ENCODE assay signal across 27 cellular contexts in genomic region chr15:69612112-69612511, GRCh38.
DNase-seq lines count a peak whose midpoint lies in the region; ATAC-seq and TF ChIP-seq lines count a peak whose summit lies in the region.
"Had no signal": no experiment of that assay in that cellular context is flagged by ENCODE, and none has a peak within 500 bp of the region (broad histone marks: within the 10 kb centered on the region; RNA-seq: fewer than 3 reads in every experiment).

No MANE protein-coding gene starts in this region.

- peaks cover 4% of the 10 kb centered on the region; the same call in 1 of the 2 replicates for H3K4me1 ChIP-seq in MM.1S (ENCODE audit: low read length)
- H3K4me1 ChIP-seq in SK-N-SH (ENCODE audit: control insufficient read depth in 1 of 2, insufficient read depth in 2 of 2, low read depth in 1 of 2, low read length in 1 of 2), result no peaks in the 10 kb centered on the region; a peak in 1 of 4 replicates
- H3K4me1 ChIP-seq: BLaER1, foreskin keratinocyte, HAP-1, testis had no signal

- H4K20me1 ChIP-seq in MM.1S (ENCODE audit: insufficient read depth, low read length), result no peaks in the 10 kb centered on the region
- H4K20me1 ChIP-seq in SK-N-SH (ENCODE audit: insufficient read depth), result no peaks in the 10 kb centered on the region
- H4K20me1 ChIP-seq: BLaER1 had no signal

- H2AFZ ChIP-seq in MM.1S (ENCODE audit: low read length), result no peak overlapping the region
- no peak overlapping the region for H2AFZ ChIP-seq in SK-N-SH (ENCODE audit: low read depth)

- ATAC-seq in HG02981 (IDR thresholded peaks at IDR 0.05; ENCODE audit: unreplicated experiment) (no peak), GM21381 (IDR thresholded peaks at IDR 0.05; ENCODE audit: unreplicated experiment) (no peak)
- ATAC-seq: activated T-cell treated with anti-CD3 and anti-CD28 coated beads, Interleukin-2, amount 50 U/mL, for 72 hours; foreskin keratinocyte; left lung; naive thymus-derived CD8-positive, alpha-beta T cell had no signal

- CTCF ChIA-PET in SK-N-SH (lab: Yijun Ruan, JAX), result interaction anchor here (0.7 kb wide), 1 partner anchor 254 kb away, joined by 3 read pairs; no protein-coding TSS in a partner anchor

- DNase-seq in MM.1S (peak; percentile 68), NCI-H187 treated with DMSO at 0.1 percent for 48 hours (lab: John Stamatoyannopoulos, UW) (peak; percentile 80), NCI-H82 treated with DMSO at 0.1 percent for 48 hours (lab: John Stamatoyannopoulos, UW; ENCODE audit: unreplicated experiment) (peak; percentile 6), occipital lobe (lab: John Stamatoyannopoulos, UW) (no peak), SK-N-SH (no peak)
- DNase-seq: ACHN; activated CD4-positive, alpha-beta T cell treated with anti-CD3 and anti-CD28 coated beads for 4 hours; activated naive CD4-positive, alpha-beta T cell treated with Interleukin-2 at 50 U/mL for 16 hours; activated T-cell treated with anti-CD3 and anti-CD28 coated beads, Interleukin-2, amount 50 U/mL, for 72 hours; effector memory CD4-positive, alpha-beta T cell; EL; foreskin keratinocyte; Karpas-422; left lung; midbrain; MV-4-11; naive thymus-derived CD8-positive, alpha-beta T cell; spleen; stimulated activated CD4-positive, alpha-beta T cell treated with anti-CD3 and anti-CD28 coated beads, Interleukin-4, amount 100 ng/mL, for 1 hour; stimulated activated naive CD4-positive, alpha-beta T cell treated with Interleukin-2 at 50 U/mL for 16 hours; testis had no signal

- H3K36me3 ChIP-seq in MM.1S (replicated peaks; ENCODE audit: insufficient read depth, low read length) (no peaks in the 10 kb centered on the region), SK-N-SH (replicated peaks in 1 of 2; ENCODE audit: control insufficient read depth in 1 of 2, insufficient read depth in 2 of 2, low read length in 1 of 2) (no peaks in the 10 kb centered on the region)
- H3K36me3 ChIP-seq: BLaER1, HAP-1, left lung, spleen had no signal

- H3F3A ChIP-seq in MM.1S (ENCODE audit: insufficient read depth, low read length), result no peaks in the 10 kb centered on the region
- H3F3A ChIP-seq in SK-N-SH (replicated peaks; ENCODE audit: insufficient read depth), result no peaks in the 10 kb centered on the region

- 34% methylated on average over 2 of the region's 2 CpGs for WGBS in SK-N-SH (ENCODE audit: low lambda C conversion rate)

- H3K4me3 ChIP-seq in MM.1S (ENCODE audit: low read length) (no peak overlapping the region), SK-N-SH (ENCODE audit: low read depth in 2 of 2, low read length in 1 of 2) (no peak overlapping the region)
- H3K4me3 ChIP-seq: BLaER1, HAP-1, left lung, spleen, testis had no signal

- no peak for TF ChIP-seq EP300 in SK-N-SH (IDR thresholded peaks at IDR 0.05; ENCODE audit: borderline replicate concordance in 1 of 2, low read depth in 1 of 2, low read length in 1 of 2)

- H3K9me3 ChIP-seq in MM.1S (replicated peaks; ENCODE audit: insufficient read depth, low read length) (no peaks in the 10 kb centered on the region), SK-N-SH (no peaks in the 10 kb centered on the region)
- H3K9me3 ChIP-seq: BLaER1, HAP-1, left lung, spleen, testis had no signal

- POLR2A ChIA-PET in SK-N-SH (lab: Yijun Ruan, JAX), result no interaction called here

- H3K27me3 ChIP-seq in MM.1S (replicated peaks; ENCODE audit: insufficient read depth, low read length) (no peaks in the 10 kb centered on the region), SK-N-SH (ENCODE audit: insufficient read depth) (peaks cover 4% of the 10 kb centered on the region; the same call in 1 of the 2 replicates)
- H3K27me3 ChIP-seq: BLaER1, left lung, spleen, testis had no signal

- H3K4me2 ChIP-seq in MM.1S (ENCODE audit: low read depth, low read length) (no peak overlapping the region), SK-N-SH (no peak overlapping the region)
- H3K4me2 ChIP-seq: BLaER1 had no signal

- H3K27ac ChIP-seq in C4-2B (0 out of 2 replicates have a peak overlapping the region, but pooled peaks have one; percentile 2), MM.1S (ENCODE audit: low read length) (no peak overlapping the region), SK-N-SH (ENCODE audit: low read depth in 2 of 2, low read length in 1 of 2) (no peak overlapping the region)
- H3K27ac ChIP-seq: BLaER1, foreskin keratinocyte, HL-60, left lung, spleen, testis had no signal

- TF ChIP-seq RAD21 in SK-N-SH (IDR thresholded peaks at IDR 0.05; ENCODE audit: low read length), result no peak

- TF ChIP-seq CTCF in C4-2B (conservative IDR thresholded peaks at IDR 0.05) (no peak), MM.1S (IDR thresholded peaks at IDR 0.05; ENCODE audit: low read length) (no peak), SK-N-SH (IDR thresholded peaks at IDR 0.05) (no peak)

- H3K9ac ChIP-seq in MM.1S (ENCODE audit: low read length) (no peak overlapping the region), SK-N-SH (no peak overlapping the region)
- H3K9ac ChIP-seq: BLaER1 had no signal

- no peaks in the 10 kb centered on the region for H3K9me2 ChIP-seq in MM.1S (replicated peaks; ENCODE audit: insufficient read depth, low read length)
- H3K9me2 ChIP-seq in SK-N-SH, result no peaks in the 10 kb centered on the region

- H3K79me2 ChIP-seq in MM.1S (ENCODE audit: low read length) (no peaks in the 10 kb centered on the region), SK-N-SH (ENCODE audit: insufficient read depth) (no peaks in the 10 kb centered on the region)

TF ChIP-seq in SK-N-SH, 30 proteins besides CTCF, POLR2A, EP300 and RAD21:
- TF ChIP-seq GATA2 (CRISPR knock-in tag; IDR thresholded peaks at IDR 0.05), result no peak
- no peak for TF ChIP-seq SIN3A (IDR thresholded peaks at IDR 0.05; ENCODE audit: borderline replicate concordance, low read depth, low read length)
- TF ChIP-seq REST (IDR thresholded peaks at IDR 0.05; ENCODE audit: low read depth, low read length), result no peak
- TF ChIP-seq NFIC (IDR thresholded peaks at IDR 0.05; ENCODE audit: borderline replicate concordance), result no peak
- no peak for TF ChIP-seq USF2 (IDR thresholded peaks at IDR 0.05; ENCODE audit: borderline replicate concordance, low read depth, low read length)
- TF ChIP-seq RFX5 (IDR thresholded peaks at IDR 0.05; ENCODE audit: low read length), result no peak
- no peak for TF ChIP-seq ZBTB33 (IDR thresholded peaks at IDR 0.05; ENCODE audit: borderline replicate concordance, low read depth)
- TF ChIP-seq NRF1 (IDR thresholded peaks at IDR 0.05; ENCODE audit: low read depth, low read length), result no peak
- TF ChIP-seq MAX (IDR thresholded peaks at IDR 0.05; ENCODE audit: low read depth), result no peak
- TF ChIP-seq TEAD4 (IDR thresholded peaks at IDR 0.05; ENCODE audit: borderline replicate concordance, insufficient read depth), result no peak
TF ChIP-seq in SK-N-SH: peak in this region for 0.

Comparison
In these comparisons a context has a peak if more than half of its experiments do, and no peak if none do; other contexts are left out.
1. DNase-seq: peak in MM.1S (single experiment), NCI-H187 treated with DMSO at 0.1 percent for 48 hours (single experiment) and NCI-H82 treated with DMSO at 0.1 percent for 48 hours (single experiment); none in occipital lobe (single experiment) and SK-N-SH (single experiment).